22 cellular contexts compared by ENCODE assay signal in genomic region chr5:141623621-141624020, GRCh38. TPM values are rescaled to one million over a fixed set of nuclear protein-coding genes. Genes with fewer than 3 reads are reported as not detected.
DNase-seq lines count a peak whose midpoint lies in the region; ATAC-seq and TF ChIP-seq lines count a peak whose summit lies in the region.
"Had no signal": no experiment of that assay in that cellular context is flagged by ENCODE, and none has a peak within 500 bp of the region (broad histone marks: within the 10 kb centered on the region; RNA-seq: fewer than 3 reads in every experiment).

No MANE protein-coding gene starts in this region.

- peaks cover 0 to 14% of the 10 kb centered on the region in 2 donors for H3K4me1 ChIP-seq in naive thymus-derived CD4-positive, alpha-beta T cell (ENCODE audit: control insufficient read depth in 2 of 2, insufficient read depth in 2 of 2, low read length in 2 of 2)
- H3K4me1 ChIP-seq: uterus had no signal

- no peak for ATAC-seq in activated CD4-positive, alpha-beta T cell treated with anti-CD3 and anti-CD28 coated beads for 36 hours
- no peak for ATAC-seq in activated CD8-positive, alpha-beta T cell treated with anti-CD3 and anti-CD28 coated beads for 36 hours
- ATAC-seq in naive thymus-derived CD4-positive, alpha-beta T cell: no peak
- no peak for ATAC-seq in HG02759 (IDR thresholded peaks at IDR 0.05; ENCODE audit: unreplicated experiment)
- ATAC-seq: A549, gastrocnemius medialis, right lobe of liver had no signal

- no peak overlapping the region for H3K4me3 ChIP-seq in naive thymus-derived CD4-positive, alpha-beta T cell (ENCODE audit: low read length)
- H3K4me3 ChIP-seq: A549, cardiac muscle cell, gastrocnemius medialis, lung, right lobe of liver, uterus had no signal

- no peak for TF ChIP-seq CTCF in activated CD8-positive, alpha-beta T cell treated with anti-CD3 and anti-CD28 coated beads for 36 hours (IDR thresholded peaks at IDR 0.05)
- no peak for TF ChIP-seq CTCF in progenitor cell of endocrine pancreas (IDR thresholded peaks at IDR 0.05; ENCODE audit: unreplicated experiment)

- H3K36me3 ChIP-seq in naive thymus-derived CD4-positive, alpha-beta T cell (ENCODE audit: control insufficient read depth in 2 of 3, insufficient read depth in 3 of 3, low read length in 3 of 3): peaks cover 18 to 51% (median 20%) of the 10 kb centered on the region in 3 experiments
- H3K36me3 ChIP-seq: uterus had no signal

- H3K4me3 Mint-ChIP-seq in activated CD4-positive, alpha-beta T cell treated with anti-CD3 and anti-CD28 coated beads for 36 hours: no peak overlapping the region
- H3K4me3 Mint-ChIP-seq in IgD-negative memory B cell: peak overlapping the region in 3 of 4 donors; percentile 23 to 85 (median 31)
- H3K4me3 Mint-ChIP-seq in activated CD8-positive, alpha-beta T cell treated with anti-CD3 and anti-CD28 coated beads for 36 hours: no peak overlapping the region
- peak overlapping the region in 4 of 10 donors; percentile 3 to 54 (median 24) for H3K4me3 Mint-ChIP-seq in naive thymus-derived CD4-positive, alpha-beta T cell
- H3K4me3 Mint-ChIP-seq in progenitor cell of endocrine pancreas (ENCODE audit: low read depth): no peak overlapping the region

- no peaks in the 10 kb centered on the region for H3K27me3 Mint-ChIP-seq in activated CD4-positive, alpha-beta T cell treated with anti-CD3 and anti-CD28 coated beads for 36 hours
- H3K27me3 Mint-ChIP-seq in IgD-negative memory B cell (no peaks in the 10 kb centered on the region), progenitor cell of endocrine pancreas (no peaks in the 10 kb centered on the region)
- H3K27me3 Mint-ChIP-seq in activated CD8-positive, alpha-beta T cell treated with anti-CD3 and anti-CD28 coated beads for 36 hours: no peaks in the 10 kb centered on the region
- H3K27me3 Mint-ChIP-seq in naive thymus-derived CD4-positive, alpha-beta T cell: no peaks in the 10 kb centered on the region

- H3K9me3 Mint-ChIP-seq in activated CD4-positive, alpha-beta T cell treated with anti-CD3 and anti-CD28 coated beads for 36 hours (ENCODE audit: low read depth): no peaks in the 10 kb centered on the region
- H3K9me3 Mint-ChIP-seq in IgD-negative memory B cell (no peaks in the 10 kb centered on the region), progenitor cell of endocrine pancreas (ENCODE audit: low read depth) (no peaks in the 10 kb centered on the region)
- H3K9me3 Mint-ChIP-seq in activated CD8-positive, alpha-beta T cell treated with anti-CD3 and anti-CD28 coated beads for 36 hours: no peaks in the 10 kb centered on the region
- H3K9me3 Mint-ChIP-seq in naive thymus-derived CD4-positive, alpha-beta T cell: no peaks in the 10 kb centered on the region

- DNase-seq in activated CD4-positive, alpha-beta T cell treated with anti-CD3 and anti-CD28 coated beads for 36 hours: no peak
- DNase-seq in activated CD4-positive, alpha-beta T cell treated with anti-CD3 and anti-CD28 coated beads for 1 hour: no peak
- no peak for DNase-seq in activated CD8-positive, alpha-beta T cell treated with anti-CD3 and anti-CD28 coated beads for 36 hours
- no peak for DNase-seq in naive thymus-derived CD4-positive, alpha-beta T cell
- DNase-seq in progenitor cell of endocrine pancreas (ENCODE audit: low spot score, unreplicated experiment): no peak
- DNase-seq in RPMI8226: no peak
- DNase-seq: activated CD4-positive, CD25-positive, alpha-beta regulatory T cell; activated gamma-delta T cell; gastrocnemius medialis; GDM1; NCI-H1417 treated with DMSO at 0.1 percent for 48 hours; NCI-H226; right lobe of liver; SK-N-SH; stimulated activated CD4-positive, alpha-beta T cell treated with anti-CD3 and anti-CD28 coated beads, Interleukin-4, amount 100 ng/mL, for 1 hour; uterus had no signal

- H3K27ac Mint-ChIP-seq in activated CD4-positive, alpha-beta T cell treated with anti-CD3 and anti-CD28 coated beads for 36 hours: peak overlapping the region; percentile 67
- peak overlapping the region; percentile 23 to 86 (median 23) for H3K27ac Mint-ChIP-seq in IgD-negative memory B cell
- H3K27ac Mint-ChIP-seq in activated CD8-positive, alpha-beta T cell treated with anti-CD3 and anti-CD28 coated beads for 36 hours: peak overlapping the region; percentile 73
- peak overlapping the region; percentile 32 to 90 (median 77) for H3K27ac Mint-ChIP-seq in naive thymus-derived CD4-positive, alpha-beta T cell
- no peak overlapping the region for H3K27ac Mint-ChIP-seq in progenitor cell of endocrine pancreas

- CTCF ChIA-PET in activated CD4-positive, alpha-beta T cell treated with anti-CD3 and anti-CD28 coated beads for 36 hours (lab: Charles Lee): interaction anchor here (1.2 to 11.2 kb wide), 5 partner anchors 9 to 56 kb away, joined by 3 to 261 read pairs (median 11); partner anchors contain the start of genes HDAC3 and RELL2
- CTCF ChIA-PET in activated CD8-positive, alpha-beta T cell treated with anti-CD3 and anti-CD28 coated beads for 36 hours (lab: Charles Lee): interaction anchor here (0.9 to 13.6 kb wide), 12 partner anchors 8 to 337 kb away, joined by 3 to 297 read pairs (median 4); partner anchors contain the start of genes HDAC3 and RELL2
- CTCF ChIA-PET in naive thymus-derived CD4-positive, alpha-beta T cell (lab: Charles Lee): interaction anchor here (1.2 to 8.7 kb wide), 4 partner anchors 13 to 60 kb away, joined by 3 to 222 read pairs (median 6); partner anchors contain the start of genes HDAC3 and RELL2

- H3K27ac ChIP-seq in naive thymus-derived CD4-positive, alpha-beta T cell (ENCODE audit: low read depth, low read length): peak overlapping the region; percentile 41
- H3K27ac ChIP-seq: A549, cardiac muscle cell, gastrocnemius medialis, neutrophil, right lobe of liver, uterus had no signal

- peaks cover 35% of the 10 kb centered on the region for H3K4me1 Mint-ChIP-seq in activated CD4-positive, alpha-beta T cell treated with anti-CD3 and anti-CD28 coated beads for 36 hours
- H3K4me1 Mint-ChIP-seq in IgD-negative memory B cell (peaks cover 15 to 22% (median 15%) of the 10 kb centered on the region in 3 donors), progenitor cell of endocrine pancreas (ENCODE audit: low read depth) (no peaks in the 10 kb centered on the region)
- peaks cover 25% of the 10 kb centered on the region for H3K4me1 Mint-ChIP-seq in activated CD8-positive, alpha-beta T cell treated with anti-CD3 and anti-CD28 coated beads for 36 hours (ENCODE audit: low read depth)
- peaks cover 18 to 36% (median 26%) of the 10 kb centered on the region in 7 donors for H3K4me1 Mint-ChIP-seq in naive thymus-derived CD4-positive, alpha-beta T cell

- H3K36me3 Mint-ChIP-seq in activated CD4-positive, alpha-beta T cell treated with anti-CD3 and anti-CD28 coated beads for 36 hours (ENCODE audit: low read depth): peaks cover 52% of the 10 kb centered on the region
- H3K36me3 Mint-ChIP-seq in IgD-negative memory B cell (peaks cover 3% of the 10 kb centered on the region), progenitor cell of endocrine pancreas (ENCODE audit: insufficient read depth) (peaks cover 13% of the 10 kb centered on the region)
- peaks cover 59% of the 10 kb centered on the region for H3K36me3 Mint-ChIP-seq in activated CD8-positive, alpha-beta T cell treated with anti-CD3 and anti-CD28 coated beads for 36 hours (ENCODE audit: low read depth)
- H3K36me3 Mint-ChIP-seq in naive thymus-derived CD4-positive, alpha-beta T cell: peaks cover 13 to 51% (median 24%) of the 10 kb centered on the region in 5 donors

- POLR2A ChIA-PET in activated CD4-positive, alpha-beta T cell treated with anti-CD3 and anti-CD28 coated beads for 36 hours (lab: Charles Lee): interaction anchor here (0.7 kb wide), 1 partner anchor 603 kb away, joined by 5 read pairs; no protein-coding TSS in a partner anchor
- POLR2A ChIA-PET in activated CD8-positive, alpha-beta T cell treated with anti-CD3 and anti-CD28 coated beads for 36 hours (lab: Charles Lee): interaction anchor here (1.3 to 1.4 kb wide), 2 partner anchors 11 to 32 kb away, joined by 3 to 6 read pairs; no protein-coding TSS in a partner anchor
- POLR2A ChIA-PET in naive thymus-derived CD4-positive, alpha-beta T cell (lab: Charles Lee): interaction anchor here (0.6 to 3.9 kb wide), 2 partner anchors 12 to 1203 kb away, joined by 4 to 34 read pairs; partner anchors contain the start of genes HDAC3 and RELL2

- intact Hi-C loops in activated CD4-positive, alpha-beta T cell treated with anti-CD3 and anti-CD28 coated beads for 36 hours (cut with DNase I, micrococcal nuclease): no loop called here
- intact Hi-C loops in activated CD8-positive, alpha-beta T cell treated with anti-CD3 and anti-CD28 coated beads for 36 hours (cut with micrococcal nuclease): no loop called here
- intact Hi-C loops in naive thymus-derived CD4-positive, alpha-beta T cell (cut with micrococcal nuclease): no loop called here

- H3K27me3 ChIP-seq in naive thymus-derived CD4-positive, alpha-beta T cell (ENCODE audit: control insufficient read depth in 2 of 2, insufficient read depth in 2 of 2, low read length in 2 of 2): no peaks in the 10 kb centered on the region
- H3K27me3 ChIP-seq: cardiac muscle cell, gastrocnemius medialis, neutrophil, right lobe of liver, uterus had no signal

- no peaks in the 10 kb centered on the region for H3K9me3 ChIP-seq in naive thymus-derived CD4-positive, alpha-beta T cell (ENCODE audit: control insufficient read depth in 2 of 3, low read length in 3 of 3)
- H3K9me3 ChIP-seq: A549, gastrocnemius medialis, neutrophil, right lobe of liver, SK-N-SH, uterus had no signal

RNA-seq across cellular contexts. Expression of gene DIAPH1, which starts 4.8 kb away (rescaled TPM):
- total RNA-seq in activated CD4-positive, alpha-beta T cell treated with anti-CD3 and anti-CD28 coated beads for 36 hours: 100 to 1,000 TPM; 185 to 212 TPM
- 57.6 TPM for polyA plus RNA-seq in IgD-negative memory B cell
- 100 to 1,000 TPM; 209 to 218 TPM for total RNA-seq in activated CD8-positive, alpha-beta T cell treated with anti-CD3 and anti-CD28 coated beads for 36 hours
- total RNA-seq in naive thymus-derived CD4-positive, alpha-beta T cell: 100 to 1,000 TPM; 163 to 278 (median 173) TPM
- polyA plus RNA-seq in naive thymus-derived CD4-positive, alpha-beta T cell: 100 to 1,000 TPM in 1 of 2 donors, 10 to 100 TPM in 1; 89.7 to 105 TPM
- total RNA-seq in progenitor cell of endocrine pancreas: 63.5 and 74.3 TPM in 2 replicates

RNA-seq across cellular contexts. Expression of gene HDAC3, which starts 13.0 kb away (rescaled TPM):
- 10 to 100 TPM; 85.9 to 88.6 TPM for total RNA-seq in activated CD4-positive, alpha-beta T cell treated with anti-CD3 and anti-CD28 coated beads for 36 hours
- polyA plus RNA-seq in IgD-negative memory B cell: 96.1 TPM
- 10 to 100 TPM; 94.8 to 98.3 TPM for total RNA-seq in activated CD8-positive, alpha-beta T cell treated with anti-CD3 and anti-CD28 coated beads for 36 hours
- 10 to 100 TPM; 70.0 to 92.8 (median 79.0) TPM for total RNA-seq in naive thymus-derived CD4-positive, alpha-beta T cell
- 100 to 1,000 TPM; 100 to 102 TPM for polyA plus RNA-seq in naive thymus-derived CD4-positive, alpha-beta T cell
- total RNA-seq in progenitor cell of endocrine pancreas: 101 and 103 TPM in 2 replicates

RNA-seq across cellular contexts. Expression of gene RELL2, which starts 13.2 kb away (rescaled TPM):
- total RNA-seq in activated CD4-positive, alpha-beta T cell treated with anti-CD3 and anti-CD28 coated beads for 36 hours: 10 to 100 TPM; 24.3 to 27.8 TPM
- polyA plus RNA-seq in IgD-negative memory B cell: 5.9 TPM
- 10 to 100 TPM; 31.4 to 35.6 TPM for total RNA-seq in activated CD8-positive, alpha-beta T cell treated with anti-CD3 and anti-CD28 coated beads for 36 hours
- 10 to 100 TPM; 14.3 to 21.7 (median 17.5) TPM for total RNA-seq in naive thymus-derived CD4-positive, alpha-beta T cell
- polyA plus RNA-seq in naive thymus-derived CD4-positive, alpha-beta T cell: 1 to 10 TPM; 1.8 to 3.4 TPM
- 5.2 and 6.7 TPM in 2 replicates for total RNA-seq in progenitor cell of endocrine pancreas

RNA-seq across cellular contexts. Expression of gene FCHSD1, which starts 27.6 kb away (rescaled TPM):
- 10 to 100 TPM; 28.2 to 32.9 TPM for total RNA-seq in activated CD4-positive, alpha-beta T cell treated with anti-CD3 and anti-CD28 coated beads for 36 hours
- 9.9 TPM for polyA plus RNA-seq in IgD-negative memory B cell
- 10 to 100 TPM; 30.1 to 31.8 TPM for total RNA-seq in activated CD8-positive, alpha-beta T cell treated with anti-CD3 and anti-CD28 coated beads for 36 hours
- total RNA-seq in naive thymus-derived CD4-positive, alpha-beta T cell: 10 to 100 TPM; 69.6 to 96.1 (median 92.3) TPM
- polyA plus RNA-seq in naive thymus-derived CD4-positive, alpha-beta T cell: 1 to 10 TPM; 4.9 to 7.7 TPM
- total RNA-seq in progenitor cell of endocrine pancreas: 27.7 and 30.7 TPM in 2 replicates

RNA-seq across cellular contexts. Expression of gene ARAP3, which starts 58.4 kb away (rescaled TPM):
- 1 to 10 TPM; 3.2 TPM for total RNA-seq in activated CD4-positive, alpha-beta T cell treated with anti-CD3 and anti-CD28 coated beads for 36 hours
- not detected for polyA plus RNA-seq in IgD-negative memory B cell
- total RNA-seq in activated CD8-positive, alpha-beta T cell treated with anti-CD3 and anti-CD28 coated beads for 36 hours: 1 to 10 TPM; 5.9 to 7.2 TPM
- 10 to 100 TPM in 2 of 5 experiments, 1 to 10 TPM in 3; 1.0 to 15.3 (median 9.8) TPM for total RNA-seq in naive thymus-derived CD4-positive, alpha-beta T cell
- polyA plus RNA-seq in naive thymus-derived CD4-positive, alpha-beta T cell: not detected
- total RNA-seq in progenitor cell of endocrine pancreas: 6.2 and 6.4 TPM in 2 replicates

Comparison
In these comparisons a context has a peak if more than half of its experiments do, and no peak if none do; other contexts are left out.
1. H3K4me3 Mint-ChIP-seq: peak in IgD-negative memory B cell (3 of 4); none in activated CD4-positive, alpha-beta T cell treated with anti-CD3 and anti-CD28 coated beads for 36 hours (single experiment), activated CD8-positive, alpha-beta T cell treated with anti-CD3 and anti-CD28 coated beads for 36 hours (single experiment) and progenitor cell of endocrine pancreas (single experiment).